Comparison of ENCODE assay signal across 12 cellular contexts in genomic region chr6:135170849-135171248, GRCh38. TPM values are rescaled to one million over a fixed set of nuclear protein-coding genes. Genes with fewer than 3 reads are reported as not detected.
DNase-seq lines count a peak whose midpoint lies in the region; ATAC-seq, FAIRE-seq and TF ChIP-seq lines count a peak whose summit lies in the region.
"Had no signal": no experiment of that assay in that cellular context is flagged by ENCODE, and none has a peak within 500 bp of the region (broad histone marks: within the 10 kb centered on the region; RNA-seq: fewer than 3 reads in every experiment).

No MANE protein-coding gene starts in this region.

- WGBS in spleen, 5 donors, result 59 to 78% (median 69%) methylated on average over 3 of the region's 3 CpGs

- intact Hi-C loops in activated CD8-positive, alpha-beta T cell treated with anti-CD3 and anti-CD28 coated beads for 36 hours (cut with micrococcal nuclease), result no loop called here
- intact Hi-C loops in spleen (cut with DNase I; ENCODE audit: low total_unique reads), result no loop called here

- H3K27me3 ChIP-seq in spleen (replicated peaks in 1 of 7), result peaks cover 0 to 4% (median 0%) of the 10 kb centered on the region in 7 donors
- H3K27me3 ChIP-seq: tibial artery had no signal

- H3K27ac ChIP-seq in spleen, result no peak overlapping the region
- H3K27ac ChIP-seq: KMS-11, tibial artery had no signal

- FAIRE-seq in H54 (lab: Jason Lieb, UNC), result no peak

- TF ChIP-seq POLR2A in H54 (IDR thresholded peaks at IDR 0.05; ENCODE audit: low read depth, low read length) (no peak), spleen (IDR thresholded peaks at IDR 0.05) (no peak)

- H3K27ac Mint-ChIP-seq in activated T-cell treated with anti-CD3 and anti-CD28 coated beads, Interleukin-2, amount 50 U/mL, for 72 hours, result peak overlapping the region; percentile 94
- peak overlapping the region; percentile 92 for H3K27ac Mint-ChIP-seq in activated CD8-positive, alpha-beta T cell treated with anti-CD3 and anti-CD28 coated beads for 36 hours
- peak overlapping the region; percentile 72 for H3K27ac Mint-ChIP-seq in stimulated activated naive B cell treated with anti-CD40 and anti-IgM and Interleukin-4, amounts not matched to agents 10 μg/mL and 1 μg/mL and 100 μg/mL, for 72 hours

- H3K36me3 Mint-ChIP-seq in activated T-cell treated with anti-CD3 and anti-CD28 coated beads, Interleukin-2, amount 50 U/mL, for 72 hours (ENCODE audit: insufficient read depth in 2 of 2), result peaks cover 0 to 1% of the 10 kb centered on the region in 2 donors
- no peaks in the 10 kb centered on the region for H3K36me3 Mint-ChIP-seq in activated CD8-positive, alpha-beta T cell treated with anti-CD3 and anti-CD28 coated beads for 36 hours (ENCODE audit: low read depth)
- no peaks in the 10 kb centered on the region for H3K36me3 Mint-ChIP-seq in stimulated activated naive B cell treated with anti-CD40 and anti-IgM and Interleukin-4, amounts not matched to agents 10 μg/mL and 1 μg/mL and 100 μg/mL, for 72 hours

- peak; percentile 93 to 94 for ATAC-seq in activated T-cell treated with anti-CD3 and anti-CD28 coated beads, Interleukin-2, amount 50 U/mL, for 72 hours (replicated peaks in 1 of 2)
- peak; percentile 55 for ATAC-seq in HG02642 (IDR thresholded peaks at IDR 0.05; ENCODE audit: poor library complexity, unreplicated experiment)
- peak; percentile 82 for ATAC-seq in activated CD8-positive, alpha-beta T cell treated with anti-CD3 and anti-CD28 coated beads for 36 hours
- peak; percentile 42 to 86 for ATAC-seq in stimulated activated naive B cell treated with anti-CD40 and anti-IgM and Interleukin-4, amounts not matched to agents 10 μg/mL and 1 μg/mL and 100 μg/mL, for 72 hours (replicated peaks)
- no peak for ATAC-seq in HG03135 (IDR thresholded peaks at IDR 0.05; ENCODE audit: unreplicated experiment)

- H3K4me3 Mint-ChIP-seq in activated T-cell treated with anti-CD3 and anti-CD28 coated beads, Interleukin-2, amount 50 U/mL, for 72 hours, result peak overlapping the region; percentile 69 to 80
- H3K4me3 Mint-ChIP-seq in activated CD8-positive, alpha-beta T cell treated with anti-CD3 and anti-CD28 coated beads for 36 hours, result peak overlapping the region; percentile 27
- H3K4me3 Mint-ChIP-seq in stimulated activated naive B cell treated with anti-CD40 and anti-IgM and Interleukin-4, amounts not matched to agents 10 μg/mL and 1 μg/mL and 100 μg/mL, for 72 hours, result no peak overlapping the region

- H3K9me3 Mint-ChIP-seq in activated T-cell treated with anti-CD3 and anti-CD28 coated beads, Interleukin-2, amount 50 U/mL, for 72 hours, result no peaks in the 10 kb centered on the region
- H3K9me3 Mint-ChIP-seq in activated CD8-positive, alpha-beta T cell treated with anti-CD3 and anti-CD28 coated beads for 36 hours, result no peaks in the 10 kb centered on the region
- no peaks in the 10 kb centered on the region for H3K9me3 Mint-ChIP-seq in stimulated activated naive B cell treated with anti-CD40 and anti-IgM and Interleukin-4, amounts not matched to agents 10 μg/mL and 1 μg/mL and 100 μg/mL, for 72 hours

- CTCF ChIA-PET in activated CD8-positive, alpha-beta T cell treated with anti-CD3 and anti-CD28 coated beads for 36 hours (lab: Charles Lee), result no interaction called here

- TF ChIP-seq CTCF in activated CD8-positive, alpha-beta T cell treated with anti-CD3 and anti-CD28 coated beads for 36 hours (IDR thresholded peaks at IDR 0.05), result no peak
- no peak for TF ChIP-seq CTCF in spleen (IDR thresholded peaks at IDR 0.05 in 8 of 11, conservative IDR thresholded peaks at IDR 0.05 in 3 of 11)

- H3K4me3 ChIP-seq in spleen, result no peak overlapping the region
- H3K4me3 ChIP-seq: tibial artery had no signal

- peak; percentile 62 to 71 for DNase-seq in activated T-cell treated with anti-CD3 and anti-CD28 coated beads, Interleukin-2, amount 50 U/mL, for 72 hours
- DNase-seq in activated T-cell treated with anti-CD3 and anti-CD28 coated beads, Interleukin-2, amount 50 U/mL, for 1 hour, result no peak
- DNase-seq in activated CD8-positive, alpha-beta T cell treated with anti-CD3 and anti-CD28 coated beads for 36 hours, result peak; percentile 45
- no peak for DNase-seq in stimulated activated naive B cell treated with anti-CD40 and anti-IgM and Interleukin-4, amounts not matched to agents 10 μg/mL and 1 μg/mL and 100 μg/mL, for 72 hours
- no peak for DNase-seq in H54 (ENCODE audit: insufficient read length, low spot score)
- DNase-seq in spleen, result no peak
- DNase-seq: activated effector memory CD4-positive, alpha-beta T cell treated with Interleukin-2 at 50 U/mL for 16 hours; RPMI8226; tibial artery had no signal

- H3K4me1 ChIP-seq in spleen, result no peaks in the 10 kb centered on the region
- H3K4me1 ChIP-seq: tibial artery had no signal

- POLR2A ChIA-PET in activated CD8-positive, alpha-beta T cell treated with anti-CD3 and anti-CD28 coated beads for 36 hours (lab: Charles Lee), result interaction anchor here (1.0 kb wide), 1 partner anchor 9 kb away, joined by 3 read pairs; no protein-coding TSS in a partner anchor

- H3K4me1 Mint-ChIP-seq in activated T-cell treated with anti-CD3 and anti-CD28 coated beads, Interleukin-2, amount 50 U/mL, for 72 hours (ENCODE audit: low read depth), result peaks cover 48% of the 10 kb centered on the region
- H3K4me1 Mint-ChIP-seq in activated CD8-positive, alpha-beta T cell treated with anti-CD3 and anti-CD28 coated beads for 36 hours (ENCODE audit: low read depth), result peaks cover 27% of the 10 kb centered on the region
- H3K4me1 Mint-ChIP-seq in stimulated activated naive B cell treated with anti-CD40 and anti-IgM and Interleukin-4, amounts not matched to agents 10 μg/mL and 1 μg/mL and 100 μg/mL, for 72 hours, result peaks cover 6 to 10% of the 10 kb centered on the region in 2 donors

- H3K36me3 ChIP-seq in spleen, result no peaks in the 10 kb centered on the region
- H3K36me3 ChIP-seq: tibial artery had no signal

- no peaks in the 10 kb centered on the region for H3K27me3 Mint-ChIP-seq in activated T-cell treated with anti-CD3 and anti-CD28 coated beads, Interleukin-2, amount 50 U/mL, for 72 hours (ENCODE audit: low read depth)
- H3K27me3 Mint-ChIP-seq in activated CD8-positive, alpha-beta T cell treated with anti-CD3 and anti-CD28 coated beads for 36 hours, result no peaks in the 10 kb centered on the region
- H3K27me3 Mint-ChIP-seq in stimulated activated naive B cell treated with anti-CD40 and anti-IgM and Interleukin-4, amounts not matched to agents 10 μg/mL and 1 μg/mL and 100 μg/mL, for 72 hours, result no peaks in the 10 kb centered on the region

- no peaks in the 10 kb centered on the region for H3K9me3 ChIP-seq in spleen
- H3K9me3 ChIP-seq: tibial artery had no signal

RNA-seq across cellular contexts. Expression of gene MYB, which starts 10.3 kb away (rescaled TPM):
- 10 to 100 TPM; 89.6 to 91.4 TPM for total RNA-seq in activated T-cell treated with anti-CD3 and anti-CD28 coated beads, Interleukin-2, amount 50 U/mL, for 72 hours
- 10 to 100 TPM; 50.9 to 53.6 TPM for total RNA-seq in activated CD8-positive, alpha-beta T cell treated with anti-CD3 and anti-CD28 coated beads for 36 hours
- 1 to 10 TPM in 6 of 7 donors, under 1 TPM in 1; 0.94 to 6.6 (median 3.1) TPM for total RNA-seq in spleen
- polyA plus RNA-seq in spleen, result 1 to 10 TPM in 1 of 3 donors, under 1 TPM in 2; 0.45 to 1.3 (median 0.87) TPM

Comparison
In these comparisons a context has a peak if more than half of its experiments do, and no peak if none do; other contexts are left out.
1. DNase-seq: peak in activated T-cell treated with anti-CD3 and anti-CD28 coated beads, Interleukin-2, amount 50 U/mL, for 72 hours (2 of 2) and activated CD8-positive, alpha-beta T cell treated with anti-CD3 and anti-CD28 coated beads for 36 hours (single experiment); none in activated T-cell treated with anti-CD3 and anti-CD28 coated beads, Interleukin-2, amount 50 U/mL, for 1 hour (single experiment), stimulated activated naive B cell treated with anti-CD40 and anti-IgM and Interleukin-4, amounts not matched to agents 10 μg/mL and 1 μg/mL and 100 μg/mL, for 72 hours (single experiment), H54 (single experiment) and spleen (single experiment).
2. H3K4me3 Mint-ChIP-seq: peak in activated T-cell treated with anti-CD3 and anti-CD28 coated beads, Interleukin-2, amount 50 U/mL, for 72 hours (2 of 2) and activated CD8-positive, alpha-beta T cell treated with anti-CD3 and anti-CD28 coated beads for 36 hours (single experiment); none in stimulated activated naive B cell treated with anti-CD40 and anti-IgM and Interleukin-4, amounts not matched to agents 10 μg/mL and 1 μg/mL and 100 μg/mL, for 72 hours (0 of 2).
3. RNA of gene MYB, which starts 10.3 kb away (total RNA-seq): 89.6 to 91.4 TPM in activated T-cell treated with anti-CD3 and anti-CD28 coated beads, Interleukin-2, amount 50 U/mL, for 72 hours and 50.9 to 53.6 TPM in activated CD8-positive, alpha-beta T cell treated with anti-CD3 and anti-CD28 coated beads for 36 hours; 0.94 to 6.6 TPM in spleen; every median in the first group is over 4 times any median in the second.
4. Peak in every context shown above with its lines, with median percentiles within 50 percentile points of each other: H3K27ac Mint-ChIP-seq.